1 cellular context compared by ENCODE assay signal in genomic region chr11:132772712-132773545, GRCh38.
TF ChIP-seq lines count a peak whose summit lies in the region.

No MANE protein-coding gene starts in this region.

TF ChIP-seq in HepG2, 621 proteins besides CTCF, POLR2A, EP300 and RAD21 (continued from another document):
- no peak for TF ChIP-seq ARID3A (IDR thresholded peaks at IDR 0.05; ENCODE audit: low read depth, low read length)
- TF ChIP-seq DMTF1 (CRISPR knock-in tag; IDR thresholded peaks at IDR 0.05) = no peak
- TF ChIP-seq ZNF672 (CRISPR knock-in tag; IDR thresholded peaks at IDR 0.05) = no peak
- TF ChIP-seq DRAP1 (CRISPR knock-in tag; IDR thresholded peaks at IDR 0.05) = no peak
- TF ChIP-seq PAF1 (CRISPR knock-in tag; IDR thresholded peaks at IDR 0.05) = no peak
- TF ChIP-seq ZNF451 (CRISPR knock-in tag; IDR thresholded peaks at IDR 0.05) = no peak
- TF ChIP-seq IRF1 (CRISPR knock-in tag; IDR thresholded peaks at IDR 0.05; ENCODE audit: low read depth) = no peak
- no peak for TF ChIP-seq TMF1 (CRISPR knock-in tag; IDR thresholded peaks at IDR 0.05; ENCODE audit: low read depth)
- TF ChIP-seq ZNF136 (CRISPR knock-in tag; IDR thresholded peaks at IDR 0.05; ENCODE audit: low read depth) = no peak
- TF ChIP-seq ZNF441 (CRISPR knock-in tag; IDR thresholded peaks at IDR 0.05; ENCODE audit: borderline replicate concordance) = no peak
- TF ChIP-seq CEBPG (CRISPR knock-in tag; IDR thresholded peaks at IDR 0.05) = no peak
- TF ChIP-seq SSRP1 (CRISPR knock-in tag; IDR thresholded peaks at IDR 0.05) = no peak
